In the genomic region with DNA sequence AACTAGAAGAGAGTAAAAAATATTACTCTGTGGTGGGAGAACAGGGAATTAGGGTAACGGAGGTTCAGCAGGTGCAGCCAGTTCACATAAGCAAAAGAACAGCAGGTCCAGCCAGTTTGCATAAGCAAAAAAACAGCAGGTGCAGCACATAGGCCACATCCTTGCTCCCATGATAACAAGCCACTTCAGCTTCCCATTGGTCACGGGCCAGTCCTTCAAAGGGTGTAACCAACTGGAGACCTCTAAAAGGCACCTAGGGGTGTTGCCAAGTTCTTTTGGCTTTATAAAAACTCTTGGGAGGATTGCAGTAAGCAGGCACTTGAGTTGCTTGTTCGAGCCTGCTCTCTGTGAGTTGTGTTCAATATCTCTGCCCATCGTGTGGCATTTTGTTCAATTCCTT, we compare ENCODE assay signal across 16 cellular contexts.
"Had no signal": no experiment of that assay in that cellular context is flagged by ENCODE, and none has a peak within 500 bp of the region (broad histone marks: within the 10 kb centered on the region; RNA-seq: fewer than 3 reads in every experiment).

No MANE protein-coding gene starts in this region.

- H3K4me3 ChIP-seq: coronary artery, left ventricle myocardium inferior, pancreas, suprapubic skin had no signal

- FAIRE-seq: endothelial cell of umbilical vein, pancreas had no signal

- DNase-seq: activated CD4-positive, alpha-beta T cell treated with anti-CD3 and anti-CD28 coated beads, Interleukin-2, amount 10 ng/mL, durations not matched to agents 24 days and 14 days; activated CD4-positive, CD25-positive, alpha-beta regulatory T cell; activated CD8-positive, alpha-beta memory T cell treated with anti-CD3 and anti-CD28 coated beads, Interleukin-2, amount 50 U/mL, for 48 hours; activated gamma-delta T cell; activated T-cell treated with anti-CD3 and anti-CD28 coated beads, Interleukin-2, amount 50 U/mL, for 72 hours; amniotic stem cell; effector CD8-positive, alpha-beta T cell; foreskin keratinocyte; left ventricle myocardium inferior; naive thymus-derived CD8-positive, alpha-beta T cell; pancreas; stimulated activated naive CD8-positive, alpha-beta T cell treated with anti-CD3 and anti-CD28 coated beads, Interleukin-15, Interleukin-2, amounts not matched to agents 100 U/mL and 50 U/mL, for 24 hours had no signal

- H3K36me3 ChIP-seq: left ventricle myocardium inferior, pancreas, suprapubic skin had no signal

- H3K27ac ChIP-seq: coronary artery, foreskin keratinocyte, left ventricle myocardium inferior, pancreas, suprapubic skin had no signal

- H3K9me3 ChIP-seq: pancreas, suprapubic skin had no signal

- H3K27me3 ChIP-seq: foreskin keratinocyte, pancreas, suprapubic skin had no signal

- H3K4me1 ChIP-seq: foreskin keratinocyte, left ventricle myocardium inferior, pancreas, suprapubic skin had no signal

- ATAC-seq: activated T-cell treated with anti-CD3 and anti-CD28 coated beads, Interleukin-2, amount 50 U/mL, for 72 hours; foreskin keratinocyte; naive thymus-derived CD8-positive, alpha-beta T cell; pancreas; sciatic nerve; stimulated activated naive CD8-positive, alpha-beta T cell treated with anti-CD3 and anti-CD28 coated beads, Interleukin-15, Interleukin-2, amounts not matched to agents 100 U/mL and 50 U/mL, for 24 hours had no signal
